19 cellular contexts compared by ENCODE assay signal in the genomic region with DNA sequence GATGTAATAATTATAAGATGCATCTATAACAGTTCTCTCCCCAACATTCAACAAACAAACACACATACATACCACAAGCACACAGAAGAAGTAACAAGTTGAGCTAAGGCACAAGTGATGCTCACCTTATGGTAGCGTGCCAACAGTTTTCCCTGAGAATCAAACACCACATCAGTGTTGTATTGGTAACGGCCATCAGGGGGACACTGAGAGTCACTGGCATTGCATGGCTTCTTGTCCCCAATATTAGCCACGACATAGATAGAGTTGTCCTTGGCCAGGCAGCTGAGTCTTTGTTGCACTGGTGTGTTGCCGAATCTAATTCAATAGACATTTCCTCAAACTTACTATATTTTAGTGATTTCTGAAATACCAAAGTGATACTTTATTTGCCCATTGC. TPM values are rescaled to one million over a fixed set of nuclear protein-coding genes. Genes with fewer than 3 reads are reported as not detected.
DNase-seq lines count a peak whose midpoint lies in the region; ATAC-seq and TF ChIP-seq lines count a peak whose summit lies in the region.
"Had no signal": no experiment of that assay in that cellular context is flagged by ENCODE, and none has a peak within 500 bp of the region (broad histone marks: within the 10 kb centered on the region; RNA-seq: fewer than 3 reads in every experiment).

No MANE protein-coding gene starts in this region.

- ATAC-seq in upper lobe of right lung (no peak), T-helper 17 cell (no peak)
- ATAC-seq: gastroesophageal sphincter had no signal

- H3K36me3 Mint-ChIP-seq in HFFc6 (ENCODE audit: low read depth), result no peaks in the 10 kb centered on the region
- H3K36me3 Mint-ChIP-seq in nephron progenitor cell (ENCODE audit: low read depth), result no peaks in the 10 kb centered on the region
- H3K36me3 Mint-ChIP-seq in T-helper 17 cell (ENCODE audit: low read depth), result peaks cover 2% of the 10 kb centered on the region

- no peaks in the 10 kb centered on the region for H3K36me3 ChIP-seq in upper lobe of right lung
- H3K36me3 ChIP-seq: gastroesophageal sphincter had no signal

- H3K4me1 ChIP-seq in upper lobe of right lung, result peaks cover 10% of the 10 kb centered on the region
- H3K4me1 ChIP-seq: parathyroid adenoma had no signal

- no peak overlapping the region for H3K4me3 Mint-ChIP-seq in HFFc6
- no peak overlapping the region for H3K4me3 Mint-ChIP-seq in nephron progenitor cell
- no peak overlapping the region for H3K4me3 Mint-ChIP-seq in T-helper 17 cell
- H3K4me3 Mint-ChIP-seq: activated CD4-positive, alpha-beta T cell treated with anti-CD3 and anti-CD28 coated beads, Interleukin-2, amount 10 ng/mL, durations not matched to agents 24 days and 14 days; B cell; dendritic cell treated with granulocyte-macrophage colony-stimulating factor and Interleukin-4, amounts not matched to agents 40 ng/mL and 50 ng/mL, for 4 days had no signal

- H3K27ac ChIP-seq in upper lobe of right lung, result no peak overlapping the region
- H3K27ac ChIP-seq: gastroesophageal sphincter, parathyroid adenoma had no signal

- H3K27me3 Mint-ChIP-seq in HFFc6 (ENCODE audit: insufficient read depth), result no peaks in the 10 kb centered on the region; the same call in 1 of the 2 replicates
- H3K27me3 Mint-ChIP-seq in nephron progenitor cell (ENCODE audit: low read depth, poor library complexity), result peaks cover 7% of the 10 kb centered on the region
- peaks cover 14% of the 10 kb centered on the region for H3K27me3 Mint-ChIP-seq in T-helper 17 cell
- H3K27me3 Mint-ChIP-seq: B cell; dendritic cell treated with granulocyte-macrophage colony-stimulating factor and Interleukin-4, amounts not matched to agents 40 ng/mL and 50 ng/mL, for 4 days had no signal

- H3K9me3 ChIP-seq in upper lobe of right lung, result no peaks in the 10 kb centered on the region
- H3K9me3 ChIP-seq in T-helper 17 cell (ENCODE audit: control insufficient read depth, low read length, poor library complexity, severe bottlenecking), result no peaks in the 10 kb centered on the region
- H3K9me3 ChIP-seq: gastroesophageal sphincter had no signal

- H3K4me1 Mint-ChIP-seq in HFFc6 (ENCODE audit: low read depth), result peaks cover 13% of the 10 kb centered on the region
- H3K4me1 Mint-ChIP-seq in nephron progenitor cell, result peaks cover 12% of the 10 kb centered on the region
- peaks cover 2% of the 10 kb centered on the region for H3K4me1 Mint-ChIP-seq in T-helper 17 cell

- H3K27ac Mint-ChIP-seq in HFFc6 (no peak overlapping the region), nephron progenitor cell (no peak overlapping the region), T-helper 17 cell (no peak overlapping the region)
- H3K27ac Mint-ChIP-seq: activated CD4-positive, alpha-beta T cell treated with anti-CD3 and anti-CD28 coated beads, Interleukin-2, amount 10 ng/mL, durations not matched to agents 24 days and 14 days; B cell; dendritic cell treated with granulocyte-macrophage colony-stimulating factor and Interleukin-4, amounts not matched to agents 40 ng/mL and 50 ng/mL, for 4 days had no signal

- peak; percentile 0 for TF ChIP-seq CTCF in GM12865 (IDR thresholded peaks at IDR 0.05; ENCODE audit: insufficient read depth, low read depth, low read length, missing control alignments)
- TF ChIP-seq CTCF in HFFc6 (IDR thresholded peaks at IDR 0.05), result 0 out of 2 replicates have a peak, but pooled peaks have one; percentile 15
- peak; percentile 16 for TF ChIP-seq CTCF in nephron progenitor cell (IDR thresholded peaks at IDR 0.05)
- no peak for TF ChIP-seq CTCF in upper lobe of right lung (IDR thresholded peaks at IDR 0.05)

- intact Hi-C loops in upper lobe of right lung (cut with DNase I), result no loop called here

- no peaks in the 10 kb centered on the region for H3K9me3 Mint-ChIP-seq in HFFc6
- H3K9me3 Mint-ChIP-seq in nephron progenitor cell, result no peaks in the 10 kb centered on the region
- H3K9me3 Mint-ChIP-seq: activated CD4-positive, alpha-beta T cell treated with anti-CD3 and anti-CD28 coated beads, Interleukin-2, amount 10 ng/mL, durations not matched to agents 24 days and 14 days; dendritic cell treated with granulocyte-macrophage colony-stimulating factor and Interleukin-4, amounts not matched to agents 40 ng/mL and 50 ng/mL, for 4 days had no signal

- H3K4me3 ChIP-seq in GM12865 (ENCODE audit: low read depth, low read length) (no peak overlapping the region), upper lobe of right lung (no peak overlapping the region)
- H3K4me3 ChIP-seq: gastroesophageal sphincter had no signal

- H3K27me3 ChIP-seq in upper lobe of right lung, result no peaks in the 10 kb centered on the region
- H3K27me3 ChIP-seq: gastroesophageal sphincter had no signal

- DNase-seq in GM12865 (ENCODE audit: low read depth), result peak; percentile 10
- DNase-seq in HFFc6, result no peak
- peak; percentile 6 for DNase-seq in dermis blood vessel endothelial cell
- DNase-seq in nephron progenitor cell, result no peak
- DNase-seq in upper lobe of right lung, result no peak
- no peak for DNase-seq in T-helper 17 cell
- no peak for DNase-seq in nucleus accumbens (lab: John Stamatoyannopoulos, UW)
- DNase-seq: activated CD4-positive, alpha-beta T cell treated with anti-CD3 and anti-CD28 coated beads, Interleukin-2, amount 10 ng/mL, durations not matched to agents 24 days and 14 days; activated CD8-positive, alpha-beta memory T cell treated with anti-CD3 and anti-CD28 coated beads, Interleukin-2, amount 50 U/mL, for 4 hours; activated effector memory CD4-positive, alpha-beta T cell treated with Interleukin-2 at 50 U/mL for 16 hours; NCI-H1694 treated with DMSO at 0.1 percent for 48 hours; NCI-H226; stimulated activated CD4-positive, alpha-beta T cell treated with anti-CD3 and anti-CD28 coated beads, Interleukin-4, amount 100 ng/mL, for 1 hour had no signal

RNA-seq across cellular contexts. Expression of a gene that starts 14.8 kb away (rescaled TPM):
- total RNA-seq in HFFc6 (2021; fragmentation: NEBNext Ultra II Directional; extraction: Animal tissue kit (Norgen Biotek cat#: 25700)), result under 1 TPM in 5 of 6 experiments, not detected in 1; 0.07 to 0.13 (median 0.09) TPM
- total RNA-seq in dermis blood vessel endothelial cell (not detected in 2 replicates), upper lobe of right lung (10.1 TPM), T-helper 17 cell (under 1 TPM; 0.22 to 0.42 TPM)
- total RNA-seq: activated CD4-positive, alpha-beta T cell treated with anti-CD3 and anti-CD28 coated beads, Interleukin-2, amount 10 ng/mL, durations not matched to agents 24 days and 14 days; B cell; bronchial epithelial cell had no signal

RNA-seq across cellular contexts. Expression of a gene that starts 29.1 kb away (rescaled TPM):
- not detected for total RNA-seq in HFFc6 (2021; fragmentation: NEBNext Ultra II Directional; extraction: Animal tissue kit (Norgen Biotek cat#: 25700))
- total RNA-seq in dermis blood vessel endothelial cell (not detected in 2 replicates), upper lobe of right lung (14.0 TPM), T-helper 17 cell (1 to 10 TPM; 2.1 to 5.2 TPM)
- total RNA-seq: bronchial epithelial cell, MCF 10A had no signal

Comparison
In these comparisons a context has a peak if more than half of its experiments do, and no peak if none do; other contexts are left out.
1. DNase-seq: peak in GM12865 (single experiment) and dermis blood vessel endothelial cell (single experiment); none in HFFc6 (single experiment), nephron progenitor cell (single experiment), upper lobe of right lung (single experiment), T-helper 17 cell (0 of 3) and nucleus accumbens (0 of 56).